In genomic region chr19:13118424-13119193, GRCh38 we compare ENCODE assay signal across 8 cellular contexts. TPM values are rescaled to one million over a fixed set of nuclear protein-coding genes. Genes with fewer than 3 reads are reported as not detected.
DNase-seq lines count a peak whose midpoint lies in the region; ATAC-seq and TF ChIP-seq lines count a peak whose summit lies in the region.

No MANE protein-coding gene starts in this region.

- CTCF ChIA-PET in PC-3 (lab: Charles Lee), result interaction anchor here (1.2 kb wide), 1 partner anchor 141 kb away, joined by 3 read pairs; no protein-coding TSS in a partner anchor
- CTCF ChIA-PET in mammary epithelial cell (lab: Charles Lee; ENCODE audit: low non-redundant PET), result no interaction called here

- H4K20me1 ChIP-seq in PC-3 (ENCODE audit: low read length) (peaks cover 47% of the 10 kb centered on the region), mammary epithelial cell (ENCODE audit: insufficient read depth, low read length) (peaks cover 5% of the 10 kb centered on the region)

- peak; percentile 70 for DNase-seq in DMS53 (lab: John Stamatoyannopoulos, UW)
- DNase-seq in DMS53 treated with DMSO at 0.1 percent for 48 hours (lab: John Stamatoyannopoulos, UW; ENCODE audit: unreplicated experiment), result no peak
- peak; percentile 66 for DNase-seq in PC-3
- DNase-seq in mammary epithelial cell, result peak; percentile 42
- peak; percentile 81 to 89 for DNase-seq in left lung
- no peak for DNase-seq in epidermal melanocyte (ENCODE audit: insufficient read length, low spot score)

- peak overlapping the region; percentile 53; the same call in 1 of the 2 replicates for H2AFZ ChIP-seq in PC-3 (ENCODE audit: low read length)
- peak overlapping the region; percentile 58 for H2AFZ ChIP-seq in mammary epithelial cell (ENCODE audit: low read depth, low read length)

- H3K79me2 ChIP-seq in PC-3 (ENCODE audit: low read length) (peaks cover 84% of the 10 kb centered on the region), mammary epithelial cell (ENCODE audit: insufficient read depth, low read length) (peaks cover 80% of the 10 kb centered on the region)

- dilution Hi-C loops in mammary epithelial cell (cut with HindIII; ENCODE audit: low sequenced_read_pairs), result no loop called here

- H3K4me2 ChIP-seq in PC-3 (ENCODE audit: low read length), result peak overlapping the region; percentile 85
- H3K4me2 ChIP-seq in mammary epithelial cell (ENCODE audit: insufficient read depth, low read depth, low read length), result peak overlapping the region; percentile 81

- H3K4me1 ChIP-seq in PC-3 (ENCODE audit: insufficient read depth, low read length) (peaks cover 38% of the 10 kb centered on the region), mammary epithelial cell (ENCODE audit: insufficient read depth, low read length) (peaks cover 26% of the 10 kb centered on the region), left lung (peaks cover 22 to 48% of the 10 kb centered on the region in 2 donors), stomach smooth muscle (ENCODE audit: control insufficient read depth, insufficient read depth, low read length) (peaks cover 41% of the 10 kb centered on the region)

- POLR2A ChIA-PET in PC-3 (lab: Charles Lee; ENCODE audit: unreplicated experiment), result interaction anchor here (0.5 to 0.6 kb wide), 2 partner anchors 31 to 210 kb away, joined by 3 to 8 read pairs; no protein-coding TSS in a partner anchor

- BruUV-seq in PC-3 (replicated peaks; lab: Mats Ljungman, UMichigan) (no TSS peak), mammary epithelial cell (replicated peaks; lab: Mats Ljungman, UMichigan) (no TSS peak)

- TF ChIP-seq CTCF in PC-3 (conservative IDR thresholded peaks at IDR 0.05; ENCODE audit: low read depth, low read length) (no peak), mammary epithelial cell (conservative IDR thresholded peaks at IDR 0.05 in 1 of 2, IDR thresholded peaks at IDR 0.05 in 1 of 2; ENCODE audit: extremely low read depth in 1 of 2, insufficient read depth in 1 of 2, low read depth in 1 of 2, low read length in 2 of 2) (no peak), left lung (IDR thresholded peaks at IDR 0.05) (no peak)

- intact Hi-C loops in PC-3 (cut with micrococcal nuclease), result no loop called here
- intact Hi-C loops in mammary epithelial cell (cut with micrococcal nuclease), result loop anchor here (10.0 kb wide), 1 partner anchor 146 kb away; no protein-coding TSS in a partner anchor
- intact Hi-C loops in left lung (cut with DNase I), result no loop called here

- H3K4me3 ChIP-seq in PC-3 (ENCODE audit: low read length), result peak overlapping the region; percentile 93
- H3K4me3 ChIP-seq in mammary epithelial cell (replicated peaks in 1 of 3; ENCODE audit: insufficient read depth in 1 of 3, low read depth in 2 of 3, low read length in 3 of 3), result peak overlapping the region; percentile 89 to 100 (median 99)
- H3K4me3 ChIP-seq in left lung, result peak overlapping the region; percentile 75 to 88
- H3K4me3 ChIP-seq in stomach smooth muscle (ENCODE audit: low read length in 2 of 2), result peak overlapping the region; percentile 52 to 83

- H3K9me2 ChIP-seq in PC-3 (replicated peaks; ENCODE audit: low read length), result no peaks in the 10 kb centered on the region

- WGBS in mammary epithelial cell (ENCODE audit: low coverage, missing lambda C conversion rate), result 4% methylated on average over 9 of the region's 57 CpGs

- H3K9ac ChIP-seq in PC-3 (ENCODE audit: low read length), result peak overlapping the region; percentile 95
- peak overlapping the region; percentile 66 for H3K9ac ChIP-seq in mammary epithelial cell (ENCODE audit: insufficient read depth, low read length)
- H3K9ac ChIP-seq in stomach smooth muscle (ENCODE audit: low read length in 2 of 2), result peak overlapping the region; percentile 62 to 73

- peak overlapping the region; percentile 65 for H3K27ac ChIP-seq in PC-3 (ENCODE audit: low read length)
- peak overlapping the region; percentile 25 for H3K27ac ChIP-seq in mammary epithelial cell (ENCODE audit: insufficient read depth, low read depth, low read length)
- peak overlapping the region in 1 of 2 donors; percentile 74 for H3K27ac ChIP-seq in left lung
- no peak overlapping the region for H3K27ac ChIP-seq in stomach smooth muscle (ENCODE audit: low read length)

- in situ Hi-C loops in mammary epithelial cell (cut with MboI; ENCODE audit: low sequenced_read_pairs in 2 of 2), result no loop called here

- ATAC-seq in HG02610 (IDR thresholded peaks at IDR 0.05; ENCODE audit: unreplicated experiment) (peak; percentile 8), PC-3 (peak; percentile 15), left lung (peak; percentile 47)

- peaks cover 4% of the 10 kb centered on the region for H3F3A ChIP-seq in PC-3 (ENCODE audit: low read length, unreplicated experiment)

- H3K27me3 ChIP-seq in PC-3 (ENCODE audit: low read length), result no peaks in the 10 kb centered on the region
- H3K27me3 ChIP-seq in mammary epithelial cell (ENCODE audit: insufficient read depth, low read length), result no peaks in the 10 kb centered on the region
- no peaks in the 10 kb centered on the region for H3K27me3 ChIP-seq in left lung
- no peaks in the 10 kb centered on the region for H3K27me3 ChIP-seq in stomach smooth muscle (ENCODE audit: control insufficient read depth in 1 of 2, insufficient read depth in 2 of 2, low read length in 2 of 2)

- H3K9me3 ChIP-seq in PC-3 (ENCODE audit: low read length) (no peaks in the 10 kb centered on the region), mammary epithelial cell (replicated peaks; ENCODE audit: insufficient read depth, low read length) (no peaks in the 10 kb centered on the region), left lung (no peaks in the 10 kb centered on the region), stomach smooth muscle (ENCODE audit: control insufficient read depth in 2 of 2, low read length in 2 of 2) (no peaks in the 10 kb centered on the region)

- H3K36me3 ChIP-seq in PC-3 (ENCODE audit: low read depth, low read length), result peaks cover 23% of the 10 kb centered on the region; the same call in 1 of the 2 replicates
- H3K36me3 ChIP-seq in mammary epithelial cell (ENCODE audit: insufficient read depth, low read length), result peaks cover 3% of the 10 kb centered on the region
- H3K36me3 ChIP-seq in left lung, result peaks cover 0 to 23% of the 10 kb centered on the region in 2 donors
- no peaks in the 10 kb centered on the region for H3K36me3 ChIP-seq in stomach smooth muscle (ENCODE audit: control insufficient read depth in 2 of 2, insufficient read depth in 2 of 2, low read length in 2 of 2)

RNA-seq across cellular contexts. Expression of gene NACC1, which starts 0.5 kb away (rescaled TPM):
- total RNA-seq in PC-3 (2014; rRNA removed) (266 and 337 TPM in 2 replicates), mammary epithelial cell (100 to 1,000 TPM in 1 of 2 donors, 10 to 100 TPM in 1; 76.2 to 106 TPM), left lung (10 to 100 TPM; 65.1 to 92.5 TPM)
- polyA plus RNA-seq in mammary epithelial cell, result 90.9 TPM
- 45.9 TPM for polyA minus RNA-seq in mammary epithelial cell

RNA-seq across cellular contexts. Expression of gene TRMT1, which starts 2.1 kb away (rescaled TPM):
- total RNA-seq in PC-3 (2014; rRNA removed) (91.8 and 117 TPM in 2 replicates), mammary epithelial cell (10 to 100 TPM; 28.7 to 56.2 TPM), left lung (10 to 100 TPM; 24.2 to 46.2 TPM)
- 39.3 TPM for polyA plus RNA-seq in mammary epithelial cell
- 66.7 TPM for polyA minus RNA-seq in mammary epithelial cell

RNA-seq across cellular contexts. Expression of gene LYL1, which starts 16.0 kb away (rescaled TPM):
- 3.3 and 12.0 TPM in 2 replicates for total RNA-seq in PC-3 (2014; rRNA removed)
- total RNA-seq in mammary epithelial cell, result not detected
- polyA plus RNA-seq in mammary epithelial cell, result not detected
- polyA minus RNA-seq in mammary epithelial cell, result not detected
- 10 to 100 TPM; 15.4 to 32.9 TPM for total RNA-seq in left lung

RNA-seq across cellular contexts. Expression of gene STX10, which starts 31.6 kb away (rescaled TPM):
- total RNA-seq in PC-3 (2014; rRNA removed), result 179 and 243 TPM in 2 replicates
- total RNA-seq in mammary epithelial cell, result 10 to 100 TPM; 33.7 to 48.0 TPM
- polyA plus RNA-seq in mammary epithelial cell, result 67.4 TPM
- polyA minus RNA-seq in mammary epithelial cell, result 102 TPM
- 10 to 100 TPM; 64.0 to 94.8 TPM for total RNA-seq in left lung

RNA-seq across cellular contexts. Expression of gene IER2, which starts 31.6 kb away (rescaled TPM):
- 155 and 191 TPM in 2 replicates for total RNA-seq in PC-3 (2014; rRNA removed)
- total RNA-seq in mammary epithelial cell, result 100 to 1,000 TPM in 1 of 2 donors, 10 to 100 TPM in 1; 16.2 to 108 TPM
- 42.1 TPM for polyA plus RNA-seq in mammary epithelial cell
- polyA minus RNA-seq in mammary epithelial cell, result 25.5 TPM
- total RNA-seq in left lung, result 10 to 100 TPM; 70.1 to 99.4 TPM

Comparison
In these comparisons a context has a peak if more than half of its experiments do, and no peak if none do; other contexts are left out.
1. DNase-seq: peak in DMS53 (single experiment), PC-3 (single experiment), mammary epithelial cell (single experiment) and left lung (2 of 2); none in DMS53 treated with DMSO at 0.1 percent for 48 hours (single experiment) and epidermal melanocyte (single experiment).
2. Peak in every context shown above with its lines, with median percentiles within 50 percentile points of each other: ATAC-seq, H3K4me3 ChIP-seq and H3K9ac ChIP-seq.